ENCODE assay signal across 1 cellular context in genomic region chr5:173887610-173888472, GRCh38.
TF ChIP-seq lines count a peak whose summit lies in the region.

Gene CPEB4, plus strand, starts transcription at chr5:173888349. Its CDS starts 1,385 bp downstream, at chr5:173889734.

TF ChIP-seq in HepG2, 621 proteins besides CTCF, POLR2A, EP300 and RAD21 (continued from another document and continues in another):
- TF ChIP-seq YY1 (IDR thresholded peaks at IDR 0.05; ENCODE audit: insufficient read depth, insufficient replicate concordance, low read depth, low read length): peak; percentile 100
- no peak for TF ChIP-seq HNF4G (IDR thresholded peaks at IDR 0.05; ENCODE audit: borderline replicate concordance, low read depth, low read length)
- TF ChIP-seq HNF4G (CRISPR knock-in tag; IDR thresholded peaks at IDR 0.05; ENCODE audit: borderline replicate concordance, low read depth): 0 out of 2 replicates have a peak, but pooled peaks have one; percentile 17
- TF ChIP-seq NFYC (CRISPR knock-in tag; IDR thresholded peaks at IDR 0.05): peak; percentile 79
- no peak for TF ChIP-seq TRIM22 (IDR thresholded peaks at IDR 0.05)
- TF ChIP-seq ZNF136 (CRISPR knock-in tag; IDR thresholded peaks at IDR 0.05; ENCODE audit: low read depth): no peak
- TF ChIP-seq RCOR2 (CRISPR knock-in tag; IDR thresholded peaks at IDR 0.05): no peak
- TF ChIP-seq AHDC1 (CRISPR knock-in tag; IDR thresholded peaks at IDR 0.05; ENCODE audit: borderline replicate concordance): no peak
- TF ChIP-seq TRAFD1 (CRISPR knock-in tag; IDR thresholded peaks at IDR 0.05; ENCODE audit: borderline replicate concordance): no peak
- TF ChIP-seq ZNF639 (CRISPR knock-in tag; conservative IDR thresholded peaks at IDR 0.05): no peak
- TF ChIP-seq ZNF234 (CRISPR knock-in tag; conservative IDR thresholded peaks at IDR 0.05): 0 out of 2 replicates have a peak, but pooled peaks have one; percentile 57
- TF ChIP-seq ZNF724P (CRISPR knock-in tag; IDR thresholded peaks at IDR 0.05; ENCODE audit: borderline replicate concordance): 0 out of 2 replicates have a peak, but pooled peaks have one; percentile 48
- TF ChIP-seq NR1H2 (CRISPR knock-in tag; IDR thresholded peaks at IDR 0.05; ENCODE audit: borderline replicate concordance, low read depth): no peak
- no peak for TF ChIP-seq TEF (CRISPR knock-in tag; IDR thresholded peaks at IDR 0.05)
- TF ChIP-seq FOXA3 (CRISPR knock-in tag; IDR thresholded peaks at IDR 0.05): 0 out of 2 replicates have a peak, but pooled peaks have one; percentile 7
- no peak for TF ChIP-seq ATF5 (CRISPR knock-in tag; IDR thresholded peaks at IDR 0.05; ENCODE audit: low read depth)
- no peak for TF ChIP-seq ZXDC (CRISPR knock-in tag; IDR thresholded peaks at IDR 0.05)
- no peak for TF ChIP-seq PHF5A (CRISPR knock-in tag; IDR thresholded peaks at IDR 0.05; ENCODE audit: low read depth, unreplicated experiment)
- peak; percentile 12; the same call in 1 of the 2 replicates for TF ChIP-seq STAG1 (CRISPR knock-in tag; IDR thresholded peaks at IDR 0.05)
- peak; percentile 64; the same call in 1 of the 2 replicates for TF ChIP-seq POGK (CRISPR knock-in tag; conservative IDR thresholded peaks at IDR 0.05)
- peak; percentile 99 for TF ChIP-seq HDAC1 (CRISPR knock-in tag; IDR thresholded peaks at IDR 0.05)
- TF ChIP-seq ATF1 (CRISPR knock-in tag; IDR thresholded peaks at IDR 0.05): peak; percentile 55
- peak; percentile 10; the same call in 1 of the 2 replicates for TF ChIP-seq TSC22D2 (CRISPR knock-in tag; IDR thresholded peaks at IDR 0.05; ENCODE audit: borderline replicate concordance)
- TF ChIP-seq ZNF263 (CRISPR knock-in tag; IDR thresholded peaks at IDR 0.05): no peak
- TF ChIP-seq NRL (CRISPR knock-in tag; IDR thresholded peaks at IDR 0.05; ENCODE audit: borderline replicate concordance): no peak
- 0 out of 2 replicates have a peak, but pooled peaks have one; percentile 45 for TF ChIP-seq IRX3 (CRISPR knock-in tag; IDR thresholded peaks at IDR 0.05; ENCODE audit: borderline replicate concordance, low read depth)
- peak; percentile 46 for TF ChIP-seq SRSF1 (optimal IDR thresholded peaks at IDR 0.05; ENCODE audit: low read depth, low read length)
- no peak for TF ChIP-seq ZNF878 (CRISPR knock-in tag; IDR thresholded peaks at IDR 0.05)
- 0 out of 2 replicates have a peak, but pooled peaks have one; percentile 21 for TF ChIP-seq PRDM10 (CRISPR knock-in tag; IDR thresholded peaks at IDR 0.05; ENCODE audit: low read depth)
- TF ChIP-seq PAWR (CRISPR knock-in tag; IDR thresholded peaks at IDR 0.05; ENCODE audit: borderline replicate concordance): 0 out of 2 replicates have a peak, but pooled peaks have one; percentile 38
- 0 out of 2 replicates have a peak, but pooled peaks have one; percentile 43 for TF ChIP-seq GZF1 (CRISPR knock-in tag; IDR thresholded peaks at IDR 0.05)
- TF ChIP-seq CENPX (CRISPR knock-in tag; IDR thresholded peaks at IDR 0.05): no peak
- peak; percentile 90 for TF ChIP-seq PATZ1 (CRISPR knock-in tag; IDR thresholded peaks at IDR 0.05)
- no peak for TF ChIP-seq ATAD3A (CRISPR knock-in tag; IDR thresholded peaks at IDR 0.05)
